ENCODE assay signal across 15 cellular contexts in the genomic region with DNA sequence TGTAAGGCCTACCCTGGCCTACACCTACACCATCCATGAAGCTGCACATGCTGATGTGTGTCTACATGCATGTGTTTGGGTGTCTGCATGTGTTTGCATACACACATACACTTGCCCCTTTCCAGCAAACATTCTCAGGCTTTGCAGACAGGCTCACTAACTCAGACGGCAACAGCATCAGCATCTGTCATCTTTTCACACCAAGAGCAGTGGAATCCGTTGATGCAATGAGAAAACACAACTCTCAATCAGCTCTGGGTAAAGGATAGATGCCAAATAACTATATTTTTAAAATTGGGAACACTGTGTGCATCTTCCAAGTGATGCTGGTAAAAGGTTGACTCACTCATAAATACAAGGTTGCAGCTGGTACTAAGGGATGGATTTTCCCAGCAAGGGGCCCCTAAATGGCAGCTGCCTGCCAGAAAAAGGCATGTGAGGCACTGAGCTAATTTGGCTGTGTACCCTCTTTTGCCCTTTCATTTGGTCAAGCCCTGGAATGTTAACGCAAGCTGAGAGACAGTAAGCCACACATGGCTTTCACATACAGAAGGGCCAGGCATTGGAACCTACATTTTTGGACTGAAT.
"Had no signal": no experiment of that assay in that cellular context is flagged by ENCODE, and none has a peak within 500 bp of the region (broad histone marks: within the 10 kb centered on the region; RNA-seq: fewer than 3 reads in every experiment).

No MANE protein-coding gene starts in this region.

- H3K9me3 ChIP-seq: ascending aorta, esophagus squamous epithelium, tibial nerve had no signal

- H3K27me3 ChIP-seq: ascending aorta, esophagus squamous epithelium, foreskin keratinocyte, tibial nerve had no signal

- H3K4me3 Mint-ChIP-seq: activated B cell treated with CpG ODN at 0.5 μM for 24 hours; activated CD4-positive, alpha-beta T cell treated with anti-CD3 and anti-CD28 coated beads, Interleukin-2, amount 10 ng/mL, durations not matched to agents 7 days and 5 days; activated T-cell treated with anti-CD3 and anti-CD28 coated beads, Interleukin-2, amount 50 U/mL, for 72 hours; natural killer cell treated with Interleukin-12 subunit alpha and Interleukin-12 subunit beta and Interleukin-15 and Interleukin-18, amount 100 ng/mL, for 72 hours; stimulated activated memory B cell treated with anti-CD40 and anti-IgM and Interleukin-4, amounts not matched to agents 10 μg/mL and 1 μg/mL and 100 μg/mL, for 72 hours; T-helper 17 cell had no signal

- H3K9me3 Mint-ChIP-seq: activated CD4-positive, alpha-beta T cell treated with anti-CD3 and anti-CD28 coated beads, Interleukin-2, amount 10 ng/mL, durations not matched to agents 7 days and 5 days; stimulated activated memory B cell treated with anti-CD40 and anti-IgM and Interleukin-4, amounts not matched to agents 10 μg/mL and 1 μg/mL and 100 μg/mL, for 72 hours had no signal

- H3K4me3 ChIP-seq: ascending aorta, coronary artery, esophagus squamous epithelium, tibial nerve had no signal

- H3K36me3 ChIP-seq: ascending aorta, esophagus squamous epithelium, tibial nerve had no signal

- H3K27ac ChIP-seq: ascending aorta, coronary artery, esophagus squamous epithelium, foreskin keratinocyte, tibial nerve had no signal

- H3K27ac Mint-ChIP-seq: activated B cell treated with CpG ODN at 0.5 μM for 24 hours; activated CD4-positive, alpha-beta T cell treated with anti-CD3 and anti-CD28 coated beads, Interleukin-2, amount 10 ng/mL, durations not matched to agents 7 days and 5 days; activated T-cell treated with anti-CD3 and anti-CD28 coated beads, Interleukin-2, amount 50 U/mL, for 72 hours; natural killer cell treated with Interleukin-12 subunit alpha and Interleukin-12 subunit beta and Interleukin-15 and Interleukin-18, amount 100 ng/mL, for 72 hours; stimulated activated memory B cell treated with anti-CD40 and anti-IgM and Interleukin-4, amounts not matched to agents 10 μg/mL and 1 μg/mL and 100 μg/mL, for 72 hours; T-helper 17 cell had no signal

- H3K36me3 Mint-ChIP-seq: natural killer cell treated with Interleukin-12 subunit alpha and Interleukin-12 subunit beta and Interleukin-15 and Interleukin-18, amount 100 ng/mL, for 72 hours; stimulated activated memory B cell treated with anti-CD40 and anti-IgM and Interleukin-4, amounts not matched to agents 10 μg/mL and 1 μg/mL and 100 μg/mL, for 72 hours had no signal

- H3K4me1 ChIP-seq: esophagus squamous epithelium, tibial nerve had no signal

- H3K4me1 Mint-ChIP-seq: activated B cell treated with CpG ODN at 0.5 μM for 24 hours; activated CD4-positive, alpha-beta T cell treated with anti-CD3 and anti-CD28 coated beads, Interleukin-2, amount 10 ng/mL, durations not matched to agents 7 days and 5 days; stimulated activated memory B cell treated with anti-CD40 and anti-IgM and Interleukin-4, amounts not matched to agents 10 μg/mL and 1 μg/mL and 100 μg/mL, for 72 hours; T-helper 17 cell had no signal

- H3K27me3 Mint-ChIP-seq: activated B cell treated with CpG ODN at 0.5 μM for 24 hours; activated CD4-positive, alpha-beta T cell treated with anti-CD3 and anti-CD28 coated beads, Interleukin-2, amount 10 ng/mL, durations not matched to agents 7 days and 5 days; natural killer cell treated with Interleukin-12 subunit alpha and Interleukin-12 subunit beta and Interleukin-15 and Interleukin-18, amount 100 ng/mL, for 72 hours; stimulated activated memory B cell treated with anti-CD40 and anti-IgM and Interleukin-4, amounts not matched to agents 10 μg/mL and 1 μg/mL and 100 μg/mL, for 72 hours; T-helper 17 cell had no signal

- DNase-seq: activated B cell treated with CpG ODN at 0.5 μM for 24 hours; activated CD4-positive, alpha-beta T cell treated with anti-CD3 and anti-CD28 coated beads, Interleukin-2, amount 10 ng/mL, durations not matched to agents 7 days and 5 days; activated CD8-positive, alpha-beta memory T cell treated with anti-CD3 and anti-CD28 coated beads, Interleukin-2, amount 50 U/mL, for 48 hours; activated gamma-delta T cell treated with Interleukin-2 at 50 U/mL for 16 hours; activated T-cell treated with anti-CD3 and anti-CD28 coated beads, Interleukin-2, amount 50 U/mL, for 72 hours; effector CD4-positive, alpha-beta T cell; esophagus squamous epithelium; foreskin keratinocyte; mesenchymal stem cell; T-helper 17 cell had no signal
